In genomic region chr10:35564276-35564982, GRCh38 we compare ENCODE assay signal across 10 cellular contexts. TPM values are rescaled to one million over a fixed set of nuclear protein-coding genes. Genes with fewer than 3 reads are reported as not detected.
DNase-seq lines count a peak whose midpoint lies in the region; ATAC-seq, FAIRE-seq and TF ChIP-seq lines count a peak whose summit lies in the region.
"Had no signal": no experiment of that assay in that cellular context is flagged by ENCODE, and none has a peak within 500 bp of the region (broad histone marks: within the 10 kb centered on the region; RNA-seq: fewer than 3 reads in every experiment).

No MANE protein-coding gene starts in this region.

- FAIRE-seq in kidney (lab: Jason Lieb, UNC): no peak
- FAIRE-seq: GM18507 had no signal

- H3K9ac ChIP-seq in duodenal mucosa (ENCODE audit: low read depth in 1 of 2, low read length in 2 of 2): no peak overlapping the region
- H3K9ac ChIP-seq in kidney (ENCODE audit: low read length in 2 of 2): no peak overlapping the region

- H3K27ac ChIP-seq in duodenal mucosa (ENCODE audit: low read depth, low read length) (peak overlapping the region; percentile 24), psoas muscle (peak overlapping the region; percentile 42), kidney (ENCODE audit: low read depth in 2 of 2, low read length in 2 of 2) (no peak overlapping the region)

- H3K9me3 ChIP-seq in duodenal mucosa (ENCODE audit: control insufficient read depth in 1 of 2, low read length in 2 of 2): no peaks in the 10 kb centered on the region
- H3K9me3 ChIP-seq in psoas muscle: no peaks in the 10 kb centered on the region
- no peaks in the 10 kb centered on the region for H3K9me3 ChIP-seq in kidney (ENCODE audit: control insufficient read depth in 1 of 2, low read length in 2 of 2)

- H3K36me3 ChIP-seq in duodenal mucosa (ENCODE audit: control insufficient read depth in 1 of 2, insufficient read depth in 2 of 2, low read length in 2 of 2): peaks cover 39 to 48% of the 10 kb centered on the region in 2 donors
- H3K36me3 ChIP-seq in psoas muscle (ENCODE audit: insufficient read depth in 1 of 2, low read depth in 1 of 2): peaks cover 0 to 31% of the 10 kb centered on the region in 2 donors
- peaks cover 3 to 5% of the 10 kb centered on the region in 2 donors for H3K36me3 ChIP-seq in kidney (ENCODE audit: control insufficient read depth in 1 of 2, insufficient read depth in 2 of 2, low read length in 2 of 2)

- DNase-seq in psoas muscle: no peak
- no peak for DNase-seq in kidney
- no peak for DNase-seq in glomerular visceral epithelial cell (ENCODE audit: extremely low spot score)
- DNase-seq: NCI-H2107 had no signal

- no peak overlapping the region for H3K4me3 ChIP-seq in duodenal mucosa (ENCODE audit: low read depth in 1 of 2, low read length in 2 of 2)
- H3K4me3 ChIP-seq in psoas muscle: no peak overlapping the region
- H3K4me3 ChIP-seq in kidney (ENCODE audit: low read length in 2 of 2): no peak overlapping the region

- H3K4me1 ChIP-seq in duodenal mucosa (ENCODE audit: control insufficient read depth in 1 of 2, insufficient read depth in 2 of 2, low read length in 2 of 2): no peaks in the 10 kb centered on the region
- H3K4me1 ChIP-seq in psoas muscle: peaks cover 41% of the 10 kb centered on the region
- H3K4me1 ChIP-seq in kidney (ENCODE audit: control insufficient read depth in 1 of 2, insufficient read depth in 1 of 2, low read depth in 1 of 2, low read length in 2 of 2): peaks cover 0 to 6% of the 10 kb centered on the region in 2 donors

- ATAC-seq in GM18907 (IDR thresholded peaks at IDR 0.05; ENCODE audit: unreplicated experiment): peak; percentile 70
- peak; percentile 72 for ATAC-seq in HG03108 (IDR thresholded peaks at IDR 0.05; ENCODE audit: unreplicated experiment)
- ATAC-seq in psoas muscle: peak in 3 of 4 donors; percentile 12 to 23 (median 20)
- ATAC-seq in HG02938 (IDR thresholded peaks at IDR 0.05; ENCODE audit: unreplicated experiment): no peak
- no peak for ATAC-seq in GM18517 (IDR thresholded peaks at IDR 0.05; ENCODE audit: unreplicated experiment)

- 65 to 71% (median 70%) methylated on average over 9 of the region's 9 CpGs for WGBS in psoas muscle, 3 donors

- no peaks in the 10 kb centered on the region for H3K27me3 ChIP-seq in duodenal mucosa (ENCODE audit: control insufficient read depth in 1 of 2, insufficient read depth in 2 of 2, low read length in 2 of 2)
- no peaks in the 10 kb centered on the region for H3K27me3 ChIP-seq in psoas muscle (ENCODE audit: insufficient read depth in 3 of 3, low read length in 2 of 3)

- intact Hi-C loops in psoas muscle (cut with DNase I) (loop anchor here (5.0 to 10.0 kb wide), 2 partner anchors 232 to 440 kb away; partner anchors contain the start of gene CREM (in 1 of the 2)), kidney (cut with DNase I) (no loop called here)

- TF ChIP-seq CTCF in psoas muscle (IDR thresholded peaks at IDR 0.05): no peak
- no peak for TF ChIP-seq CTCF in kidney (IDR thresholded peaks at IDR 0.05; ENCODE audit: borderline replicate concordance, extremely low read depth, insufficient read depth)

RNA-seq across cellular contexts. Expression of gene GJD4, which starts 40.7 kb away (rescaled TPM):
- total RNA-seq in psoas muscle: not detected
- under 1 TPM in 1 of 3 donors, not detected in 2; 0.03 TPM for polyA plus RNA-seq in psoas muscle
- total RNA-seq in kidney: not detected
- polyA plus RNA-seq in kidney (ENCODE audit: insufficient read depth, low read depth, low replicate concordance): not detected

Comparison
In these comparisons a context has a peak if more than half of its experiments do, and no peak if none do; other contexts are left out.
1. ATAC-seq: peak in GM18907 (single experiment), HG03108 (single experiment) and psoas muscle (3 of 4); none in HG02938 (single experiment) and GM18517 (single experiment).
2. H3K27ac ChIP-seq: peak in duodenal mucosa (single experiment) and psoas muscle (single experiment); none in kidney (0 of 2).